1 cellular context compared by ENCODE assay signal in genomic region chr12:17235996-17236395, GRCh38.
TF ChIP-seq lines count a peak whose summit lies in the region.

No MANE protein-coding gene starts in this region.

TF ChIP-seq in GM23338, 12 proteins besides CTCF, POLR2A, EP300 and RAD21 (continued from another document):
- TF ChIP-seq EZH2 (IDR thresholded peaks at IDR 0.05; ENCODE audit: low read depth, unreplicated experiment) (no peak), CREB1 (CRISPR knock-in tag; IDR thresholded peaks at IDR 0.05; ENCODE audit: low read depth) (no peak), ZNF114 (CRISPR knock-in tag; IDR thresholded peaks at IDR 0.05) (no peak), ZNF331 (CRISPR knock-in tag; IDR thresholded peaks at IDR 0.05; ENCODE audit: low read depth) (no peak), STAT1 (IDR thresholded peaks at IDR 0.05; ENCODE audit: unreplicated experiment) (no peak), ZNF462 (CRISPR knock-in tag; IDR thresholded peaks at IDR 0.05) (no peak), ETS1 (IDR thresholded peaks at IDR 0.05) (no peak), JUNB (IDR thresholded peaks at IDR 0.05; ENCODE audit: unreplicated experiment) (no peak)
